In genomic region chr15:65377105-65377975, GRCh38 we compare ENCODE assay signal across 7 cellular contexts. TPM values are rescaled to one million over a fixed set of nuclear protein-coding genes. Genes with fewer than 3 reads are reported as not detected.
DNase-seq lines count a peak whose midpoint lies in the region; ATAC-seq and TF ChIP-seq lines count a peak whose summit lies in the region.

No MANE protein-coding gene starts in this region.

- no peaks in the 10 kb centered on the region for H3K36me3 ChIP-seq in RWPE2 (ENCODE audit: low read depth)
- no peaks in the 10 kb centered on the region for H3K36me3 ChIP-seq in esophagus (ENCODE audit: control insufficient read depth in 2 of 2, insufficient read depth in 2 of 2, low read length in 1 of 2)
- H3K36me3 ChIP-seq in muscle layer of duodenum (ENCODE audit: control insufficient read depth in 1 of 2, insufficient read depth in 2 of 2, low read length in 2 of 2): no peaks in the 10 kb centered on the region

- H3K27me3 ChIP-seq in RWPE2 (ENCODE audit: insufficient read depth, poor library complexity, severe bottlenecking): peaks cover 84% of the 10 kb centered on the region
- H3K27me3 ChIP-seq in esophagus (ENCODE audit: control insufficient read depth in 1 of 2, insufficient read depth in 2 of 2, low read length in 2 of 2): peaks cover 5 to 22% of the 10 kb centered on the region in 2 donors
- peaks cover 30% of the 10 kb centered on the region for H3K27me3 ChIP-seq in muscle layer of duodenum (ENCODE audit: low read depth, low read length)

- H3K4me1 ChIP-seq in RWPE2 (ENCODE audit: insufficient read depth, poor library complexity, severe bottlenecking) (no peaks in the 10 kb centered on the region), esophagus (ENCODE audit: control insufficient read depth in 2 of 2, insufficient read depth in 2 of 2, low read length in 1 of 2) (peaks cover 0 to 7% of the 10 kb centered on the region in 2 donors), muscle layer of duodenum (ENCODE audit: control insufficient read depth in 1 of 2, insufficient read depth in 2 of 2, low read length in 2 of 2) (peaks cover 0 to 17% of the 10 kb centered on the region in 2 donors)

- no peaks in the 10 kb centered on the region for H3K9me3 ChIP-seq in RWPE2 (ENCODE audit: severe bottlenecking)
- no peaks in the 10 kb centered on the region for H3K9me3 ChIP-seq in esophagus (ENCODE audit: control insufficient read depth in 2 of 2, insufficient read depth in 1 of 2, low read depth in 1 of 2, low read length in 1 of 2)
- H3K9me3 ChIP-seq in muscle layer of duodenum (ENCODE audit: control insufficient read depth in 1 of 2, low read length in 2 of 2): no peaks in the 10 kb centered on the region

- no peak overlapping the region for H3K27ac ChIP-seq in RWPE2 (ENCODE audit: poor library complexity, severe bottlenecking)
- no peak overlapping the region for H3K27ac ChIP-seq in esophagus (ENCODE audit: low read depth in 2 of 2, low read length in 1 of 2)
- H3K27ac ChIP-seq in muscle layer of duodenum (ENCODE audit: low read length): no peak overlapping the region

- ATAC-seq in RWPE2 (ENCODE audit: low read depth) (peak; percentile 63), HG03280 (IDR thresholded peaks at IDR 0.05; ENCODE audit: unreplicated experiment) (no peak), HG03520 (IDR thresholded peaks at IDR 0.05; ENCODE audit: unreplicated experiment) (no peak)

- 0 to 1% methylated on average over 69 to 99 of the region's 99 CpGs for WGBS in esophagus, 2 donors

- DNase-seq in GM13976 (ENCODE audit: low spot score): peak; percentile 55
- peak; percentile 79 for DNase-seq in RWPE2 (ENCODE audit: low spot score)
- no peak for DNase-seq in SK-N-DZ (ENCODE audit: low spot score)

- H3K4me3 ChIP-seq in RWPE2 (ENCODE audit: severe bottlenecking) (peak overlapping the region; percentile 38), esophagus (ENCODE audit: low read depth in 1 of 2, low read length in 2 of 2) (peak overlapping the region; percentile 28 to 45), muscle layer of duodenum (ENCODE audit: low read depth in 1 of 2, low read length in 2 of 2) (peak overlapping the region; percentile 42 to 89)

- in situ Hi-C loops in GM13976 (cut with MboI; ENCODE audit: low sequenced_read_pairs, unreplicated experiment): no loop called here

- TF ChIP-seq CTCF in GM13976 (IDR thresholded peaks at IDR 0.05; ENCODE audit: borderline replicate concordance, control extremely low read depth, extremely low read depth, insufficient read depth, missing control alignments) (no peak), RWPE2 (IDR thresholded peaks at IDR 0.05; ENCODE audit: poor library complexity, severe bottlenecking) (no peak)

RNA-seq across cellular contexts. Expression of gene IGDCC3, which starts 0.5 kb away (rescaled TPM):
- under 1 TPM in 1 of 2 donors, not detected in 1; under 0.01 TPM for polyA plus RNA-seq in esophagus
- polyA plus RNA-seq in SK-N-DZ (2014; cell fraction: cytosol; rRNA removed): 12.8 and 19.9 TPM in 2 replicates
- 20.2 and 27.7 TPM in 2 replicates for polyA plus RNA-seq in SK-N-DZ (2014; cell fraction: nucleus; rRNA removed)

RNA-seq across cellular contexts. Expression of gene IGDCC4, which starts 45.4 kb away (rescaled TPM):
- polyA plus RNA-seq in esophagus: under 1 TPM; 0.26 to 0.38 TPM
- polyA plus RNA-seq in SK-N-DZ (2014; cell fraction: cytosol; rRNA removed): 1.6 and 2.2 TPM in 2 replicates
- polyA plus RNA-seq in SK-N-DZ (2014; cell fraction: nucleus; rRNA removed): 4.6 and 6.5 TPM in 2 replicates
